12 cellular contexts compared by ENCODE assay signal in the genomic region with DNA sequence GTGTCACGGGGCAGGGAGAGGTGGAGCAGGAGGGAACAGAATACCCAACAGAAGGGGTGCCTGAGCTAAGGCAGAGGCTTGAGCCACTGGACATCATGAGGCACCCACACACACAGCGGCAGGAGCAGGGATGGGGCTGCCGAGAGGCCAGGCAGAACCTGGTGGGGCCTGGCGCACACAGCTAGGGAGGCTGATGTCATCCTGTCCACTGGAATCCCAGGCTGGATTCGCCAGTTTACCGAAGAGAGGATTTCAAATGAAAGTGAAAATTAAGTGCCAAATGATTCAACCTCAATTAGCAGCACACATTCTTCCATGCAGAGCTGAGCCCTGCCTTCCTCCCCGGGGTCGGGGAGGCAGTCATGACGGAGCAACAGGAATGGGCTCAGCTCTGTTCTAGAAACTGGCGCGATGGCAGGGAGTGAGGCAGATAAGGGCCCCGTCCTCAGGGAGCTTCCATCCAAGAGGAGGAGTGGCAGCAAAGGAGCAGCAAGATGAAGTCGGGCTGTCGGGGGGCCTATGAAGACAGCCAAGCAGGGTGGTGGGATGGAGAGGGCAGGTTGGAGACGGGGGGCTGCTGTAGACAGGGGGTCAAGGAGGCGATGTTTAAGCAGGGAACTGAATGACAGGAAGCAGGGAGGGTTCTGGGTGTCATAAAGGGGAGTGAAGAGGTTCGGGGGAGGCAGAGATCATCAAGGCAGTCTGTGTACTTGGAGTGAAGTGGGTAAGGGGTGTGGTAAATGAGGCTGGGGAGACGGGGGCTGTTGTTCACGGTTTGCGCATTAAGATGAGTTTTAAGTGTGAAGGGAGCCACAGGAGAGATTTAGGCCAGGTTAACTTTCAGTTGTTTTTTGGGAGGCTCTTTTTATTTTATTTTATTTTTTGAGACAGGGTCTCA. TPM values are rescaled to one million over a fixed set of nuclear protein-coding genes. Genes with fewer than 3 reads are reported as not detected.
DNase-seq lines count a peak whose midpoint lies in the region; ATAC-seq and TF ChIP-seq lines count a peak whose summit lies in the region.
"Had no signal": no experiment of that assay in that cellular context is flagged by ENCODE, and none has a peak within 500 bp of the region (broad histone marks: within the 10 kb centered on the region; RNA-seq: fewer than 3 reads in every experiment).

No MANE protein-coding gene starts in this region.

- peak overlapping the region; percentile 44 for H3K4me2 ChIP-seq in Loucy (ENCODE audit: low read depth, low read length, poor library complexity, severe bottlenecking)

- H3K36me3 ChIP-seq in CD8-positive, alpha-beta memory T cell (ENCODE audit: insufficient read depth, low read length) = peaks cover 66% of the 10 kb centered on the region
- peaks cover 79% of the 10 kb centered on the region; the same call in 1 of the 2 replicates for H3K36me3 ChIP-seq in Loucy (ENCODE audit: insufficient read depth, low read length)

- peaks cover 94 to 100% (median 100%) of the 10 kb centered on the region in 3 donors for H3K4me1 Mint-ChIP-seq in CD8-positive, alpha-beta memory T cell
- peaks cover 87 to 97% of the 10 kb centered on the region in 2 donors for H3K4me1 Mint-ChIP-seq in natural killer cell

- H3F3A ChIP-seq in Loucy (ENCODE audit: low read depth) = 0 out of 2 replicates have a peak, but pooled peaks cover 4% of the 10 kb centered on the region

- peak overlapping the region; percentile 49 for H3K4me3 ChIP-seq in CD8-positive, alpha-beta memory T cell (ENCODE audit: low read length)
- peak overlapping the region; percentile 4 for H3K4me3 ChIP-seq in Loucy (ENCODE audit: low read length, poor library complexity, severe bottlenecking)
- H3K4me3 ChIP-seq: skin epidermis had no signal

- in situ Hi-C loops in GM13976 (cut with MboI; ENCODE audit: low sequenced_read_pairs, unreplicated experiment) = no loop called here

- H3K27me3 Mint-ChIP-seq in CD8-positive, alpha-beta memory T cell = no peaks in the 10 kb centered on the region
- no peaks in the 10 kb centered on the region for H3K27me3 Mint-ChIP-seq in natural killer cell (ENCODE audit: low read depth in 2 of 2)

- H3K79me2 ChIP-seq in Loucy (ENCODE audit: insufficient read depth, low read length) = peaks cover 99% of the 10 kb centered on the region

- peaks cover 96% of the 10 kb centered on the region for H3K4me1 ChIP-seq in CD8-positive, alpha-beta memory T cell (ENCODE audit: insufficient read depth, low read length)
- H3K4me1 ChIP-seq in Loucy (ENCODE audit: insufficient read depth, low read length, poor library complexity, severe bottlenecking) = peaks cover 67% of the 10 kb centered on the region

- peak in 1 of 5 donors; percentile 78 for DNase-seq in CD8-positive, alpha-beta memory T cell
- DNase-seq in astrocyte of the hippocampus (ENCODE audit: low read depth, low spot score) = peak; percentile 78
- DNase-seq in natural killer cell = no peak
- no peak for DNase-seq in NCI-H69 (lab: John Stamatoyannopoulos, UW)
- DNase-seq in GM13976 (ENCODE audit: low spot score) = no peak
- DNase-seq: DMS79; NCI-H1048; NK-92 treated with Interleukin-12 subunit alpha and Interleukin-12 subunit beta, amount 100 ng/mL, for 24 hours had no signal

- ATAC-seq in natural killer cell = no peak
- no peak for ATAC-seq in HG03159 (IDR thresholded peaks at IDR 0.05; ENCODE audit: unreplicated experiment)
- no peak for ATAC-seq in HG03135 (IDR thresholded peaks at IDR 0.05; ENCODE audit: unreplicated experiment)

- peak overlapping the region; percentile 70 to 98 (median 85) for H3K4me3 Mint-ChIP-seq in CD8-positive, alpha-beta memory T cell
- peak overlapping the region; percentile 83 for H3K4me3 Mint-ChIP-seq in natural killer cell

- POLR2A ChIA-PET in CD8-positive, alpha-beta memory T cell (lab: Charles Lee) = interaction anchor here (0.5 to 9.1 kb wide), 10 partner anchors 7 to 77 kb away, joined by 3 to 115 read pairs (median 4); no protein-coding TSS in a partner anchor

- intact Hi-C loops in natural killer cell (cut with micrococcal nuclease) = loop anchor here (2.0 kb wide), 1 partner anchor 23 kb away; no protein-coding TSS in a partner anchor

- no peaks in the 10 kb centered on the region for H3K9me3 ChIP-seq in CD8-positive, alpha-beta memory T cell (ENCODE audit: low read length)
- no peaks in the 10 kb centered on the region for H3K9me3 ChIP-seq in Loucy (ENCODE audit: insufficient read depth, low read depth, low read length)

- CTCF ChIA-PET in CD8-positive, alpha-beta memory T cell (lab: Charles Lee) = interaction anchor here (0.8 to 13.1 kb wide), 22 partner anchors 8 to 221 kb away, joined by 3 to 233 read pairs (median 6); no protein-coding TSS in a partner anchor

- H3K27me3 ChIP-seq in CD8-positive, alpha-beta memory T cell (ENCODE audit: insufficient read depth, low read length, poor library complexity, severe bottlenecking) = no peaks in the 10 kb centered on the region
- no peaks in the 10 kb centered on the region for H3K27me3 ChIP-seq in Loucy (ENCODE audit: insufficient read depth, low read length, poor library complexity, severe bottlenecking)

- H3K27ac Mint-ChIP-seq in CD8-positive, alpha-beta memory T cell = peak overlapping the region; percentile 93 to 100 (median 99)
- H3K27ac Mint-ChIP-seq in natural killer cell = peak overlapping the region; percentile 93 to 98

- no peak overlapping the region for H3K9ac ChIP-seq in Loucy (ENCODE audit: low read depth, low read length, poor library complexity, severe bottlenecking)

- no peaks in the 10 kb centered on the region for H3K9me2 ChIP-seq in Loucy (replicated peaks; ENCODE audit: low read depth, low read length)

- peaks cover 92% of the 10 kb centered on the region for H4K20me1 ChIP-seq in Loucy (ENCODE audit: insufficient read depth, low read length, poor library complexity, severe bottlenecking)

- H3K36me3 Mint-ChIP-seq in CD8-positive, alpha-beta memory T cell = peaks cover 11 to 88% (median 19%) of the 10 kb centered on the region in 3 donors
- no peaks in the 10 kb centered on the region for H3K36me3 Mint-ChIP-seq in natural killer cell

- no peak for TF ChIP-seq CTCF in Loucy (conservative IDR thresholded peaks at IDR 0.05; ENCODE audit: low read length)
- no peak for TF ChIP-seq CTCF in natural killer cell (IDR thresholded peaks at IDR 0.05)
- TF ChIP-seq CTCF in GM13976 (IDR thresholded peaks at IDR 0.05; ENCODE audit: borderline replicate concordance, control extremely low read depth, extremely low read depth, insufficient read depth, missing control alignments) = no peak

- H3K9me3 Mint-ChIP-seq in CD8-positive, alpha-beta memory T cell = no peaks in the 10 kb centered on the region
- H3K9me3 Mint-ChIP-seq in natural killer cell = no peaks in the 10 kb centered on the region

- no peak overlapping the region for H2AFZ ChIP-seq in Loucy (ENCODE audit: low read length)

- H3K27ac ChIP-seq in CD8-positive, alpha-beta memory T cell (ENCODE audit: low read depth, low read length) = peak overlapping the region; percentile 40

RNA-seq across cellular contexts. Expression of a gene that starts 6.4 kb away (rescaled TPM):
- 100 to 1,000 TPM; 433 to 452 TPM for total RNA-seq in CD8-positive, alpha-beta memory T cell
- 1,206 TPM for polyA plus RNA-seq in CD8-positive, alpha-beta memory T cell
- total RNA-seq in natural killer cell = 100 to 1,000 TPM; 647 to 744 (median 741) TPM

RNA-seq across cellular contexts. Expression of a gene that starts 25.3 kb away (rescaled TPM):
- under 1 TPM; 0.24 to 0.62 TPM for total RNA-seq in CD8-positive, alpha-beta memory T cell
- 0.59 TPM for polyA plus RNA-seq in CD8-positive, alpha-beta memory T cell
- total RNA-seq in natural killer cell = under 1 TPM; 0.20 to 0.64 (median 0.23) TPM

RNA-seq across cellular contexts. Expression of a gene that starts 44.7 kb away (rescaled TPM):
- total RNA-seq in CD8-positive, alpha-beta memory T cell = 10 to 100 TPM; 23.1 to 24.7 TPM
- polyA plus RNA-seq in CD8-positive, alpha-beta memory T cell = 80.2 TPM
- 100 to 1,000 TPM; 219 to 260 (median 249) TPM for total RNA-seq in natural killer cell

RNA-seq across cellular contexts. Expression of a gene that starts 49.6 kb away (rescaled TPM):
- 1 to 10 TPM; 3.6 to 4.3 TPM for total RNA-seq in CD8-positive, alpha-beta memory T cell
- 1.8 TPM for polyA plus RNA-seq in CD8-positive, alpha-beta memory T cell
- total RNA-seq in natural killer cell = 10 to 100 TPM in 1 of 3 donors, 1 to 10 TPM in 2; 6.0 to 10.3 (median 6.7) TPM

Comparison
In these comparisons a context has a peak if more than half of its experiments do, and no peak if none do; other contexts are left out.
1. RNA of a gene that starts 44.7 kb away (total RNA-seq): 219 to 260 TPM in natural killer cell; 23.1 to 24.7 TPM in CD8-positive, alpha-beta memory T cell; every median in the first group is over 4 times any median in the second.